Comparison of ENCODE assay signal across 10 cellular contexts in genomic region chr10:100100651-100101525, GRCh38. TPM values are rescaled to one million over a fixed set of nuclear protein-coding genes. Genes with fewer than 3 reads are reported as not detected.
DNase-seq lines count a peak whose midpoint lies in the region; ATAC-seq, FAIRE-seq and TF ChIP-seq lines count a peak whose summit lies in the region.
"Had no signal": no experiment of that assay in that cellular context is flagged by ENCODE, and none has a peak within 500 bp of the region (broad histone marks: within the 10 kb centered on the region; RNA-seq: fewer than 3 reads in every experiment).

No MANE protein-coding gene starts in this region.

- H3K4me3 Mint-ChIP-seq in astrocyte (ENCODE audit: unreplicated experiment), result no peak overlapping the region
- H3K4me3 Mint-ChIP-seq: nephron progenitor cell had no signal

- H3K36me3 ChIP-seq in KMS-11 (ENCODE audit: insufficient read depth) (no peaks in the 10 kb centered on the region), astrocyte (ENCODE audit: insufficient read depth, low read length) (no peaks in the 10 kb centered on the region), right lobe of liver (no peaks in the 10 kb centered on the region)

- no peak overlapping the region for H3K27ac ChIP-seq in KMS-11
- H3K27ac ChIP-seq in astrocyte (ENCODE audit: low read depth, low read length), result no peak overlapping the region
- H3K27ac ChIP-seq in right lobe of liver, result peak overlapping the region; percentile 87 to 97 (median 92)

- WGBS in right lobe of liver (ENCODE audit: insufficient coverage, low coverage, low lambda C conversion rate, missing lambda C conversion rate), result 21% methylated on average over 7 of the region's 7 CpGs

- no peaks in the 10 kb centered on the region for H3K27me3 Mint-ChIP-seq in astrocyte (ENCODE audit: low read depth, unreplicated experiment)

- H3K27me3 ChIP-seq in KMS-11 (ENCODE audit: insufficient read depth, low read depth), result no peaks in the 10 kb centered on the region
- H3K27me3 ChIP-seq in astrocyte (ENCODE audit: insufficient read depth, low read length), result no peaks in the 10 kb centered on the region
- no peaks in the 10 kb centered on the region for H3K27me3 ChIP-seq in right lobe of liver

- intact Hi-C loops in right lobe of liver (cut with DNase I), result no loop called here

- DNase-seq in G401 (ENCODE audit: low spot score) (peak; percentile 2), astrocyte (ENCODE audit: low read depth) (peak; percentile 3), right lobe of liver (peak in 2 of 3 donors; percentile 34 to 63), GM12891 (ENCODE audit: insufficient read length, low spot score) (no peak)
- DNase-seq in stimulated activated CD8-positive, alpha-beta memory T cell treated with anti-CD3 and anti-CD28 coated beads, Interleukin-4, amount 100 ng/mL, for 48 hours, result no peak
- DNase-seq: NCI-H524 treated with DMSO at 0.1 percent for 48 hours, nephron progenitor cell had no signal

- H2AFZ ChIP-seq in KMS-11 (ENCODE audit: low read depth) (no peak overlapping the region), astrocyte (ENCODE audit: low read depth, low read length) (no peak overlapping the region)

- ATAC-seq in right lobe of liver (peak; percentile 61 to 71 (median 64)), GM18517 (IDR thresholded peaks at IDR 0.05; ENCODE audit: unreplicated experiment) (no peak), esophagus mucosa (no peak)

- H3K27ac Mint-ChIP-seq in astrocyte (ENCODE audit: unreplicated experiment), result no peak overlapping the region
- H3K27ac Mint-ChIP-seq: nephron progenitor cell had no signal

- H3K36me3 Mint-ChIP-seq in astrocyte (ENCODE audit: low read depth, unreplicated experiment), result peaks cover 2% of the 10 kb centered on the region

- H3K4me2 ChIP-seq in KMS-11 (no peak overlapping the region), astrocyte (ENCODE audit: low read length) (no peak overlapping the region)

- H3K4me1 ChIP-seq in KMS-11 (ENCODE audit: low read depth, poor library complexity, severe bottlenecking), result no peaks in the 10 kb centered on the region
- no peaks in the 10 kb centered on the region for H3K4me1 ChIP-seq in astrocyte (ENCODE audit: insufficient read depth, low read length)
- H3K4me1 ChIP-seq in right lobe of liver, result peaks cover 0 to 28% (median 10%) of the 10 kb centered on the region in 4 donors

- TF ChIP-seq POLR2A in right lobe of liver (IDR thresholded peaks at IDR 0.05), result peak; percentile 61
- no peak for TF ChIP-seq POLR2A in GM12891 (IDR thresholded peaks at IDR 0.05; ENCODE audit: low read depth, low read length)

- in situ Hi-C loops in G401 (cut with HindIII; ENCODE audit: low sequenced_read_pairs), result no loop called here

- H3K9me3 ChIP-seq in astrocyte (ENCODE audit: insufficient read depth, low read depth, low read length), result no peaks in the 10 kb centered on the region
- H3K9me3 ChIP-seq in right lobe of liver, result no peaks in the 10 kb centered on the region

- H3K4me3 ChIP-seq in KMS-11 (IDR thresholded peaks at IDR 0.05; ENCODE audit: insufficient read depth, low read depth, low read length), result no peak overlapping the region
- no peak overlapping the region for H3K4me3 ChIP-seq in astrocyte (ENCODE audit: insufficient read depth, low read depth, low read length)
- H3K4me3 ChIP-seq in right lobe of liver, result no peak overlapping the region

- peaks cover 18% of the 10 kb centered on the region for H3K9me3 Mint-ChIP-seq in astrocyte (ENCODE audit: unreplicated experiment)

- H3K79me2 ChIP-seq in KMS-11 (ENCODE audit: insufficient read depth, low read depth), result no peaks in the 10 kb centered on the region
- no peaks in the 10 kb centered on the region for H3K79me2 ChIP-seq in astrocyte (ENCODE audit: insufficient read depth, low read length)

- FAIRE-seq in astrocyte (lab: Jason Lieb, UNC) (no peak), GM12891 (lab: Jason Lieb, UNC) (no peak)

- TF ChIP-seq CTCF in KMS-11 (conservative IDR thresholded peaks at IDR 0.05; ENCODE audit: low read depth, low read length) (0 out of 2 replicates have a peak, but pooled peaks have one; percentile 14), astrocyte (IDR thresholded peaks at IDR 0.05; ENCODE audit: insufficient read depth, low read depth, low read length) (no peak), right lobe of liver (IDR thresholded peaks at IDR 0.05) (peak in 3 of 4 donors; percentile 47 to 61 (median 47))

- no peaks in the 10 kb centered on the region for H3K4me1 Mint-ChIP-seq in astrocyte (ENCODE audit: low read depth, unreplicated experiment)
- H3K4me1 Mint-ChIP-seq: nephron progenitor cell had no signal

- H4K20me1 ChIP-seq in KMS-11 (ENCODE audit: insufficient read depth), result no peaks in the 10 kb centered on the region
- H4K20me1 ChIP-seq in astrocyte (ENCODE audit: insufficient read depth, low read length), result no peaks in the 10 kb centered on the region

- H3K9ac ChIP-seq in KMS-11 (no peak overlapping the region), astrocyte (ENCODE audit: low read length) (no peak overlapping the region)

TF ChIP-seq in GM12891, 5 proteins besides CTCF, POLR2A, EP300 and RAD21:
- TF ChIP-seq POLR2AphosphoS5 (IDR thresholded peaks at IDR 0.05; ENCODE audit: low read depth, low read length), result no peak
- TF ChIP-seq POU2F2 (IDR thresholded peaks at IDR 0.05; ENCODE audit: low read depth, low read length), result no peak
- TF ChIP-seq SPI1 (IDR thresholded peaks at IDR 0.05; ENCODE audit: low read depth, low read length), result no peak
- no peak for TF ChIP-seq PAX5 (IDR thresholded peaks at IDR 0.05; ENCODE audit: insufficient read depth, low read length, severe bottlenecking)
- no peak for TF ChIP-seq TAF1 (IDR thresholded peaks at IDR 0.05; ENCODE audit: low read depth, low read length)

RNA-seq across cellular contexts. Expression of gene CPN1, which starts 19.2 kb away (rescaled TPM):
- not detected in 2 replicates for total RNA-seq in G401 (2014; rRNA removed; shearing (Covaris generic))
- not detected in 2 replicates for total RNA-seq in astrocyte
- 10 to 100 TPM; 20.7 to 76.6 (median 54.4) TPM for total RNA-seq in right lobe of liver
- 0.21 TPM for polyA plus RNA-seq in GM12891 (2012; ENCODE audit: low read depth, missing spikeins)
- not detected for total RNA-seq in esophagus mucosa

Comparison
In these comparisons a context has a peak if more than half of its experiments do, and no peak if none do; other contexts are left out.
1. DNase-seq: peak in G401 (single experiment), astrocyte (single experiment) and right lobe of liver (2 of 3); none in stimulated activated CD8-positive, alpha-beta memory T cell treated with anti-CD3 and anti-CD28 coated beads, Interleukin-4, amount 100 ng/mL, for 48 hours (single experiment) and GM12891 (single experiment).
2. H3K27ac ChIP-seq: peak in right lobe of liver (3 of 3); none in KMS-11 (single experiment) and astrocyte (single experiment).
3. ATAC-seq: peak in right lobe of liver (4 of 4); none in GM18517 (single experiment) and esophagus mucosa (single experiment).
4. RNA of gene CPN1, which starts 19.2 kb away (total RNA-seq): 20.7 to 76.6 TPM in right lobe of liver; not detected in G401, not detected in astrocyte and not detected in esophagus mucosa (single experiment); every median in the first group is over 10 times any median in the second.